Comparison of ENCODE assay signal across 1 cellular context in genomic region chr19:49799271-49799797, GRCh38.
TF ChIP-seq lines count a peak whose summit lies in the region.

No MANE protein-coding gene starts in this region.

TF ChIP-seq in H1, 55 proteins besides CTCF, POLR2A, EP300 and RAD21:
- no peak for TF ChIP-seq NANOG (IDR thresholded peaks at IDR 0.05; ENCODE audit: insufficient read depth, low read depth, low read length, poor library complexity, severe bottlenecking)
- TF ChIP-seq RNF2 (IDR thresholded peaks at IDR 0.05; ENCODE audit: borderline replicate concordance, low read depth, low read length, missing control alignments, poor library complexity, severe bottlenecking), result no peak
- TF ChIP-seq HDAC6 (IDR thresholded peaks at IDR 0.05; ENCODE audit: low read depth, low read length), result no peak
- no peak for TF ChIP-seq RBBP5 (IDR thresholded peaks at IDR 0.05; ENCODE audit: borderline replicate concordance, low read depth, low read length)
- no peak for TF ChIP-seq CTBP2 (IDR thresholded peaks at IDR 0.05; ENCODE audit: borderline replicate concordance, insufficient read depth, insufficient read length, low read length)
- TF ChIP-seq SAP30 (IDR thresholded peaks at IDR 0.05; ENCODE audit: insufficient read depth, insufficient replicate concordance, low read length), result no peak
- no peak for TF ChIP-seq CBX5 (IDR thresholded peaks at IDR 0.05; ENCODE audit: low read depth, low read length)
- no peak for TF ChIP-seq RXRA (IDR thresholded peaks at IDR 0.05; ENCODE audit: insufficient read depth, low read depth, low read length)
